In genomic region chrX:7926914-7927258, GRCh38 we compare ENCODE assay signal across 1 cellular context.
TF ChIP-seq lines count a peak whose summit lies in the region.

No MANE protein-coding gene starts in this region.

TF ChIP-seq in K562, 482 proteins besides CTCF, POLR2A, EP300 and RAD21 (continued from another document and continues in another):
- TF ChIP-seq, protein P1, sequence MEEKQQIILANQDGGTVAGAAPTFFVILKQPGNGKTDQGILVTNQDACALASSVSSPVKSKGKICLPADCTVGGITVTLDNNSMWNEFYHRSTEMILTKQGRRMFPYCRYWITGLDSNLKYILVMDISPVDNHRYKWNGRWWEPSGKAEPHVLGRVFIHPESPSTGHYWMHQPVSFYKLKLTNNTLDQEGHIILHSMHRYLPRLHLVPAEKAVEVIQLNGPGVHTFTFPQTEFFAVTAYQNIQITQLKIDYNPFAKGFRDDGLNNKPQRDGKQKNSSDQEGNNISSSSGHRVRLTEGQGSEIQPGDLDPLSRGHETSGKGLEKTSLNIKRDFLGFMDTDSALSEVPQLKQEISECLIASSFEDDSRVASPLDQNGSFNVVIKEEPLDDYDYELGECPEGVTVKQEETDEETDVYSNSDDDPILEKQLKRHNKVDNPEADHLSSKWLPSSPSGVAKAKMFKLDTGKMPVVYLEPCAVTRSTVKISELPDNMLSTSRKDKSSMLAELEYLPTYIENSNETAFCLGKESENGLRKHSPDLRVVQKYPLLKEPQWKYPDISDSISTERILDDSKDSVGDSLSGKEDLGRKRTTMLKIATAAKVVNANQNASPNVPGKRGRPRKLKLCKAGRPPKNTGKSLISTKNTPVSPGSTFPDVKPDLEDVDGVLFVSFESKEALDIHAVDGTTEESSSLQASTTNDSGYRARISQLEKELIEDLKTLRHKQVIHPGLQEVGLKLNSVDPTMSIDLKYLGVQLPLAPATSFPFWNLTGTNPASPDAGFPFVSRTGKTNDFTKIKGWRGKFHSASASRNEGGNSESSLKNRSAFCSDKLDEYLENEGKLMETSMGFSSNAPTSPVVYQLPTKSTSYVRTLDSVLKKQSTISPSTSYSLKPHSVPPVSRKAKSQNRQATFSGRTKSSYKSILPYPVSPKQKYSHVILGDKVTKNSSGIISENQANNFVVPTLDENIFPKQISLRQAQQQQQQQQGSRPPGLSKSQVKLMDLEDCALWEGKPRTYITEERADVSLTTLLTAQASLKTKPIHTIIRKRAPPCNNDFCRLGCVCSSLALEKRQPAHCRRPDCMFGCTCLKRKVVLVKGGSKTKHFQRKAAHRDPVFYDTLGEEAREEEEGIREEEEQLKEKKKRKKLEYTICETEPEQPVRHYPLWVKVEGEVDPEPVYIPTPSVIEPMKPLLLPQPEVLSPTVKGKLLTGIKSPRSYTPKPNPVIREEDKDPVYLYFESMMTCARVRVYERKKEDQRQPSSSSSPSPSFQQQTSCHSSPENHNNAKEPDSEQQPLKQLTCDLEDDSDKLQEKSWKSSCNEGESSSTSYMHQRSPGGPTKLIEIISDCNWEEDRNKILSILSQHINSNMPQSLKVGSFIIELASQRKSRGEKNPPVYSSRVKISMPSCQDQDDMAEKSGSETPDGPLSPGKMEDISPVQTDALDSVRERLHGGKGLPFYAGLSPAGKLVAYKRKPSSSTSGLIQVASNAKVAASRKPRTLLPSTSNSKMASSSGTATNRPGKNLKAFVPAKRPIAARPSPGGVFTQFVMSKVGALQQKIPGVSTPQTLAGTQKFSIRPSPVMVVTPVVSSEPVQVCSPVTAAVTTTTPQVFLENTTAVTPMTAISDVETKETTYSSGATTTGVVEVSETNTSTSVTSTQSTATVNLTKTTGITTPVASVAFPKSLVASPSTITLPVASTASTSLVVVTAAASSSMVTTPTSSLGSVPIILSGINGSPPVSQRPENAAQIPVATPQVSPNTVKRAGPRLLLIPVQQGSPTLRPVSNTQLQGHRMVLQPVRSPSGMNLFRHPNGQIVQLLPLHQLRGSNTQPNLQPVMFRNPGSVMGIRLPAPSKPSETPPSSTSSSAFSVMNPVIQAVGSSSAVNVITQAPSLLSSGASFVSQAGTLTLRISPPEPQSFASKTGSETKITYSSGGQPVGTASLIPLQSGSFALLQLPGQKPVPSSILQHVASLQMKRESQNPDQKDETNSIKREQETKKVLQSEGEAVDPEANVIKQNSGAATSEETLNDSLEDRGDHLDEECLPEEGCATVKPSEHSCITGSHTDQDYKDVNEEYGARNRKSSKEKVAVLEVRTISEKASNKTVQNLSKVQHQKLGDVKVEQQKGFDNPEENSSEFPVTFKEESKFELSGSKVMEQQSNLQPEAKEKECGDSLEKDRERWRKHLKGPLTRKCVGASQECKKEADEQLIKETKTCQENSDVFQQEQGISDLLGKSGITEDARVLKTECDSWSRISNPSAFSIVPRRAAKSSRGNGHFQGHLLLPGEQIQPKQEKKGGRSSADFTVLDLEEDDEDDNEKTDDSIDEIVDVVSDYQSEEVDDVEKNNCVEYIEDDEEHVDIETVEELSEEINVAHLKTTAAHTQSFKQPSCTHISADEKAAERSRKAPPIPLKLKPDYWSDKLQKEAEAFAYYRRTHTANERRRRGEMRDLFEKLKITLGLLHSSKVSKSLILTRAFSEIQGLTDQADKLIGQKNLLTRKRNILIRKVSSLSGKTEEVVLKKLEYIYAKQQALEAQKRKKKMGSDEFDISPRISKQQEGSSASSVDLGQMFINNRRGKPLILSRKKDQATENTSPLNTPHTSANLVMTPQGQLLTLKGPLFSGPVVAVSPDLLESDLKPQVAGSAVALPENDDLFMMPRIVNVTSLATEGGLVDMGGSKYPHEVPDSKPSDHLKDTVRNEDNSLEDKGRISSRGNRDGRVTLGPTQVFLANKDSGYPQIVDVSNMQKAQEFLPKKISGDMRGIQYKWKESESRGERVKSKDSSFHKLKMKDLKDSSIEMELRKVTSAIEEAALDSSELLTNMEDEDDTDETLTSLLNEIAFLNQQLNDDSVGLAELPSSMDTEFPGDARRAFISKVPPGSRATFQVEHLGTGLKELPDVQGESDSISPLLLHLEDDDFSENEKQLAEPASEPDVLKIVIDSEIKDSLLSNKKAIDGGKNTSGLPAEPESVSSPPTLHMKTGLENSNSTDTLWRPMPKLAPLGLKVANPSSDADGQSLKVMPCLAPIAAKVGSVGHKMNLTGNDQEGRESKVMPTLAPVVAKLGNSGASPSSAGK (IDR thresholded peaks at IDR 0.05): peak; percentile 66; the same call in 1 of the 2 replicates
- TF ChIP-seq SIN3A (IDR thresholded peaks at IDR 0.05; ENCODE audit: borderline replicate concordance in 2 of 2, control insufficient read depth in 1 of 2, low read depth in 2 of 2, low read length in 2 of 2): no peak
- no peak for TF ChIP-seq E2F8 (IDR thresholded peaks at IDR 0.05; ENCODE audit: low read depth, partially characterized antibody)
- no peak for TF ChIP-seq PCBP2 (IDR thresholded peaks at IDR 0.05; ENCODE audit: low read depth, low read length, poor library complexity, severe bottlenecking)
- no peak for TF ChIP-seq ZNF699 (CRISPR knock-in tag; IDR thresholded peaks at IDR 0.05; ENCODE audit: insufficient replicate concordance)
- TF ChIP-seq, protein P2, sequence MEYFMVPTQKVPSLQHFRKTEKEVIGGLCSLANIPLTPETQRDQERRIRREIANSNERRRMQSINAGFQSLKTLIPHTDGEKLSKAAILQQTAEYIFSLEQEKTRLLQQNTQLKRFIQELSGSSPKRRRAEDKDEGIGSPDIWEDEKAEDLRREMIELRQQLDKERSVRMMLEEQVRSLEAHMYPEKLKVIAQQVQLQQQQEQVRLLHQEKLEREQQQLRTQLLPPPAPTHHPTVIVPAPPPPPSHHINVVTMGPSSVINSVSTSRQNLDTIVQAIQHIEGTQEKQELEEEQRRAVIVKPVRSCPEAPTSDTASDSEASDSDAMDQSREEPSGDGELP (CRISPR knock-in tag; IDR thresholded peaks at IDR 0.05; ENCODE audit: borderline replicate concordance): no peak
- TF ChIP-seq L3MBTL2 (IDR thresholded peaks at IDR 0.05): peak; percentile 37; the same call in 1 of the 2 replicates
- TF ChIP-seq TFE3 (CRISPR knock-in tag; IDR thresholded peaks at IDR 0.05): no peak
- peak; percentile 46; the same call in 1 of the 2 replicates for TF ChIP-seq SPI1 (IDR thresholded peaks at IDR 0.05; ENCODE audit: borderline replicate concordance, low read depth, low read length)
- no peak for TF ChIP-seq BRF2 (IDR thresholded peaks at IDR 0.05; ENCODE audit: borderline replicate concordance, insufficient read depth, insufficient read length)
- no peak for TF ChIP-seq TAF9B (IDR thresholded peaks at IDR 0.05; ENCODE audit: partially characterized antibody)
- TF ChIP-seq PURB (CRISPR knock-in tag; IDR thresholded peaks at IDR 0.05; ENCODE audit: low read depth): no peak
- TF ChIP-seq MYBL2 (IDR thresholded peaks at IDR 0.05; ENCODE audit: low read depth): no peak
- no peak for TF ChIP-seq MYBL2 (CRISPR knock-in tag; IDR thresholded peaks at IDR 0.05; ENCODE audit: borderline replicate concordance)
- TF ChIP-seq NFE2 (IDR thresholded peaks at IDR 0.05; ENCODE audit: low read depth): no peak
- no peak for TF ChIP-seq SMARCA5 (IDR thresholded peaks at IDR 0.05)
- peak; percentile 58 for TF ChIP-seq MAX (CRISPR knock-in tag; IDR thresholded peaks at IDR 0.05)
- TF ChIP-seq, protein P3, sequence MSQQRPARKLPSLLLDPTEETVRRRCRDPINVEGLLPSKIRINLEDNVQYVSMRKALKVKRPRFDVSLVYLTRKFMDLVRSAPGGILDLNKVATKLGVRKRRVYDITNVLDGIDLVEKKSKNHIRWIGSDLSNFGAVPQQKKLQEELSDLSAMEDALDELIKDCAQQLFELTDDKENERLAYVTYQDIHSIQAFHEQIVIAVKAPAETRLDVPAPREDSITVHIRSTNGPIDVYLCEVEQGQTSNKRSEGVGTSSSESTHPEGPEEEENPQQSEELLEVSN (IDR thresholded peaks at IDR 0.05; ENCODE audit: borderline replicate concordance in 1 of 2, extremely low read depth in 1 of 2, insufficient read depth in 1 of 2, insufficient read length in 1 of 2, low read depth in 1 of 2, low read length in 1 of 2, poor library complexity in 1 of 2, severe bottlenecking in 1 of 2): peak in 1 of 2 experiments; percentile 71
- TF ChIP-seq NFATC3 (IDR thresholded peaks at IDR 0.05): no peak
- TF ChIP-seq, protein P4, sequence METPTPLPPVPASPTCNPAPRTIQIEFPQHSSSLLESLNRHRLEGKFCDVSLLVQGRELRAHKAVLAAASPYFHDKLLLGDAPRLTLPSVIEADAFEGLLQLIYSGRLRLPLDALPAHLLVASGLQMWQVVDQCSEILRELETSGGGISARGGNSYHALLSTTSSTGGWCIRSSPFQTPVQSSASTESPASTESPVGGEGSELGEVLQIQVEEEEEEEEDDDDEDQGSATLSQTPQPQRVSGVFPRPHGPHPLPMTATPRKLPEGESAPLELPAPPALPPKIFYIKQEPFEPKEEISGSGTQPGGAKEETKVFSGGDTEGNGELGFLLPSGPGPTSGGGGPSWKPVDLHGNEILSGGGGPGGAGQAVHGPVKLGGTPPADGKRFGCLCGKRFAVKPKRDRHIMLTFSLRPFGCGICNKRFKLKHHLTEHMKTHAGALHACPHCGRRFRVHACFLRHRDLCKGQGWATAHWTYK (CRISPR knock-in tag; IDR thresholded peaks at IDR 0.05): no peak
- no peak for TF ChIP-seq ZNF165 (CRISPR knock-in tag; IDR thresholded peaks at IDR 0.05; ENCODE audit: borderline replicate concordance)
- no peak for TF ChIP-seq ESRRB (CRISPR knock-in tag; IDR thresholded peaks at IDR 0.05; ENCODE audit: borderline replicate concordance)
- TF ChIP-seq AFF4 (CRISPR knock-in tag; IDR thresholded peaks at IDR 0.05): no peak
